1 cellular context compared by ENCODE assay signal in the genomic region with DNA sequence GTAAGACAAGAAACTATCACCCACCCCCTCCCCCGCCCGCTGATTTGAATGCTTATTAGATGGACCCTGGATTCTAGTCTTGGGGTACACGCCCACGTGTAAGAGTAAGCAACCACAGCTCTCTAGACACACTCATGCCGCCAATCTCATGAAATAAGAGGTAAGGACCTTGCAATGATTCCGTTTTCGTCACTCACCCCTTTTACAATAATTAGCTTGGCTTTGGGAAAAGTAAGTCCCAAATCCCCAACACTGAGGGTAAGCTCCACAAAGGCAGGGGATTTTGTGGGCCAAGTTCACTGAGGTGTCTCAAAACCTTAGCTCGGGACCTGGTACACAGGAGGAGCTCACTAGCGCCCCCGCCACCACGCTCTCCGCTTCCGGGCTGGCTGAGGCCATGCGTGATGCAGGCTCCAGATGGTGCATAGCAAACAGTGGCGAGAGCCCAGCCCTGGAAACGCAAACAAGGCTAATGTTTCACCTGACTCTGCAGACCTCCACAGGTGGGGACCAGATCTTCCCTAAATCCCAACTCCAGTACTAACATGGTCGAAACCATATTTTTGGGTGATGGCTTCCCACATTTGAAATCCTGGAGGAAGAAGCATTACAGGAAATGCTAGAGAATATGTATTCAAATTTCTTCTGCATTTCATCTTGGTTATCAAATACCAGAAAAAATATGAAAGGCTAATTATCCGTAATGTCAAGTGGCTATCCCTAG.
TF ChIP-seq lines count a peak whose summit lies in the region.

No MANE protein-coding gene starts in this region.

TF ChIP-seq in GM12878, 131 proteins besides CTCF, POLR2A, EP300 and RAD21 (continued from another document and continues in another):
- TF ChIP-seq, protein P1, sequence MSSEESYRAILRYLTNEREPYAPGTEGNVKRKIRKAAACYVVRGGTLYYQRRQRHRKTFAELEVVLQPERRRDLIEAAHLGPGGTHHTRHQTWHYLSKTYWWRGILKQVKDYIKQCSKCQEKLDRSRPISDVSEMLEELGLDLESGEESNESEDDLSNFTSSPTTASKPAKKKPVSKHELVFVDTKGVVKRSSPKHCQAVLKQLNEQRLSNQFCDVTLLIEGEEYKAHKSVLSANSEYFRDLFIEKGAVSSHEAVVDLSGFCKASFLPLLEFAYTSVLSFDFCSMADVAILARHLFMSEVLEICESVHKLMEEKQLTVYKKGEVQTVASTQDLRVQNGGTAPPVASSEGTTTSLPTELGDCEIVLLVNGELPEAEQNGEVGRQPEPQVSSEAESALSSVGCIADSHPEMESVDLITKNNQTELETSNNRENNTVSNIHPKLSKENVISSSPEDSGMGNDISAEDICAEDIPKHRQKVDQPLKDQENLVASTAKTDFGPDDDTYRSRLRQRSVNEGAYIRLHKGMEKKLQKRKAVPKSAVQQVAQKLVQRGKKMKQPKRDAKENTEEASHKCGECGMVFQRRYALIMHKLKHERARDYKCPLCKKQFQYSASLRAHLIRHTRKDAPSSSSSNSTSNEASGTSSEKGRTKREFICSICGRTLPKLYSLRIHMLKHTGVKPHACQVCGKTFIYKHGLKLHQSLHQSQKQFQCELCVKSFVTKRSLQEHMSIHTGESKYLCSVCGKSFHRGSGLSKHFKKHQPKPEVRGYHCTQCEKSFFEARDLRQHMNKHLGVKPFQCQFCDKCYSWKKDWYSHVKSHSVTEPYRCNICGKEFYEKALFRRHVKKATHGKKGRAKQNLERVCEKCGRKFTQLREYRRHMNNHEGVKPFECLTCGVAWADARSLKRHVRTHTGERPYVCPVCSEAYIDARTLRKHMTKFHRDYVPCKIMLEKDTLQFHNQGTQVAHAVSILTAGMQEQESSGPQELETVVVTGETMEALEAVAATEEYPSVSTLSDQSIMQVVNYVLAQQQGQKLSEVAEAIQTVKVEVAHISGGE (CRISPR knock-in tag; IDR thresholded peaks at IDR 0.05), result no peak
- TF ChIP-seq NKRF (conservative IDR thresholded peaks at IDR 0.05) (peak; percentile 36; the same call in 1 of the 2 replicates), ZNF207 (IDR thresholded peaks at IDR 0.05; ENCODE audit: borderline replicate concordance) (no peak), MTA3 (IDR thresholded peaks at IDR 0.05; ENCODE audit: borderline replicate concordance, low read length) (no peak; the same call in 1 of the 2 replicates), ZNF24 (IDR thresholded peaks at IDR 0.05) (no peak; the same call in 1 of the 2 replicates), ZNF274 (IDR thresholded peaks at IDR 0.05; ENCODE audit: insufficient read depth, insufficient read length) (no peak), WRNIP1 (IDR thresholded peaks at IDR 0.05; ENCODE audit: borderline replicate concordance, low read depth, low read length) (no peak), YBX1 (IDR thresholded peaks at IDR 0.05) (no peak), SMAD5 (IDR thresholded peaks at IDR 0.05; ENCODE audit: low read depth) (0 out of 2 replicates have a peak, but pooled peaks have one; percentile 58), IRF4 (IDR thresholded peaks at IDR 0.05; ENCODE audit: low read depth, low read length) (peak; percentile 74; the same call in 1 of the 2 replicates), FOXM1 (IDR thresholded peaks at IDR 0.05; ENCODE audit: low read depth, low read length) (no peak), SMAD1 (IDR thresholded peaks at IDR 0.05; ENCODE audit: low read depth, partially characterized antibody) (no peak), KLF5 (IDR thresholded peaks at IDR 0.05; ENCODE audit: partially characterized antibody) (peak; percentile 25), MEF2A (IDR thresholded peaks at IDR 0.05; ENCODE audit: insufficient read depth, low read depth, low read length) (no peak), NFYA (IDR thresholded peaks at IDR 0.05; ENCODE audit: borderline replicate concordance, low read depth, low read length) (no peak), CBX3 (IDR thresholded peaks at IDR 0.05; ENCODE audit: borderline replicate concordance, low read depth) (no peak), MXI1 (IDR thresholded peaks at IDR 0.05; ENCODE audit: low read depth, low read length) (peak; percentile 92), EZH2 (IDR thresholded peaks at IDR 0.05; ENCODE audit: borderline replicate concordance, control insufficient read depth, low read depth, low read length) (no peak), HCFC1 (IDR thresholded peaks at IDR 0.05; ENCODE audit: low read length) (no peak), RFX5 (IDR thresholded peaks at IDR 0.05; ENCODE audit: low read depth, low read length) (peak; percentile 42; the same call in 1 of the 2 replicates), TCF7 (IDR thresholded peaks at IDR 0.05; ENCODE audit: borderline replicate concordance) (no peak), RBBP5 (conservative IDR thresholded peaks at IDR 0.05) (no peak), CEBPB (IDR thresholded peaks at IDR 0.05; ENCODE audit: borderline replicate concordance in 1 of 2, low read depth in 2 of 2, low read length in 2 of 2) (no peak), SREBF2 (IDR thresholded peaks at IDR 0.05; ENCODE audit: low read length) (no peak), RCOR1 (conservative IDR thresholded peaks at IDR 0.05; ENCODE audit: low read depth, low read length) (no peak; the same call in 1 of the 2 replicates), IKZF1 (conservative IDR thresholded peaks at IDR 0.05) (peak; percentile 89), CUX1 (IDR thresholded peaks at IDR 0.05; ENCODE audit: insufficient replicate concordance, low read depth, low read length) (no peak), PAX5 (IDR thresholded peaks at IDR 0.05; ENCODE audit: borderline replicate concordance, low read depth, low read length) (peak; percentile 76; the same call in 1 of the 2 replicates), TCF3 (IDR thresholded peaks at IDR 0.05; ENCODE audit: borderline replicate concordance, insufficient read depth, low read depth, low read length) (peak; percentile 81), FOXK2 (IDR thresholded peaks at IDR 0.05) (no peak), SIN3A (IDR thresholded peaks at IDR 0.05; ENCODE audit: low read depth, low read length) (0 out of 2 replicates have a peak, but pooled peaks have one; percentile 82), CREM (IDR thresholded peaks at IDR 0.05; ENCODE audit: low read depth) (peak; percentile 82)
- TF ChIP-seq, protein P2, sequence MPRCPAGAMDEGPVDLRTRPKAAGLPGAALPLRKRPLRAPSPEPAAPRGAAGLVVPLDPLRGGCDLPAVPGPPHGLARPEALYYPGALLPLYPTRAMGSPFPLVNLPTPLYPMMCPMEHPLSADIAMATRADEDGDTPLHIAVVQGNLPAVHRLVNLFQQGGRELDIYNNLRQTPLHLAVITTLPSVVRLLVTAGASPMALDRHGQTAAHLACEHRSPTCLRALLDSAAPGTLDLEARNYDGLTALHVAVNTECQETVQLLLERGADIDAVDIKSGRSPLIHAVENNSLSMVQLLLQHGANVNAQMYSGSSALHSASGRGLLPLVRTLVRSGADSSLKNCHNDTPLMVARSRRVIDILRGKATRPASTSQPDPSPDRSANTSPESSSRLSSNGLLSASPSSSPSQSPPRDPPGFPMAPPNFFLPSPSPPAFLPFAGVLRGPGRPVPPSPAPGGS (IDR thresholded peaks at IDR 0.05; ENCODE audit: borderline replicate concordance, insufficient read depth, low read depth, low read length, poor library complexity, severe bottlenecking), result no peak
- TF ChIP-seq, protein P3, sequence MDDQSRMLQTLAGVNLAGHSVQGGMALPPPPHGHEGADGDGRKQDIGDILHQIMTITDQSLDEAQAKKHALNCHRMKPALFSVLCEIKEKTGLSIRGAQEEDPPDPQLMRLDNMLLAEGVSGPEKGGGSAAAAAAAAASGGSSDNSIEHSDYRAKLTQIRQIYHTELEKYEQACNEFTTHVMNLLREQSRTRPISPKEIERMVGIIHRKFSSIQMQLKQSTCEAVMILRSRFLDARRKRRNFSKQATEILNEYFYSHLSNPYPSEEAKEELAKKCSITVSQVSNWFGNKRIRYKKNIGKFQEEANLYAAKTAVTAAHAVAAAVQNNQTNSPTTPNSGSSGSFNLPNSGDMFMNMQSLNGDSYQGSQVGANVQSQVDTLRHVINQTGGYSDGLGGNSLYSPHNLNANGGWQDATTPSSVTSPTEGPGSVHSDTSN (IDR thresholded peaks at IDR 0.05; ENCODE audit: insufficient replicate concordance, low read depth, low read length), result no peak
- TF ChIP-seq, protein P4, sequence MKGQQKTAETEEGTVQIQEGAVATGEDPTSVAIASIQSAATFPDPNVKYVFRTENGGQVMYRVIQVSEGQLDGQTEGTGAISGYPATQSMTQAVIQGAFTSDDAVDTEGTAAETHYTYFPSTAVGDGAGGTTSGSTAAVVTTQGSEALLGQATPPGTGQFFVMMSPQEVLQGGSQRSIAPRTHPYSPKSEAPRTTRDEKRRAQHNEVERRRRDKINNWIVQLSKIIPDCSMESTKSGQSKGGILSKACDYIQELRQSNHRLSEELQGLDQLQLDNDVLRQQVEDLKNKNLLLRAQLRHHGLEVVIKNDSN (IDR thresholded peaks at IDR 0.05; ENCODE audit: borderline replicate concordance, extremely low read length, insufficient read depth, low read depth, low read length), result no peak
- TF ChIP-seq, protein P5, sequence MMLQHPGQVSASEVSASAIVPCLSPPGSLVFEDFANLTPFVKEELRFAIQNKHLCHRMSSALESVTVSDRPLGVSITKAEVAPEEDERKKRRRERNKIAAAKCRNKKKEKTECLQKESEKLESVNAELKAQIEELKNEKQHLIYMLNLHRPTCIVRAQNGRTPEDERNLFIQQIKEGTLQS (IDR thresholded peaks at IDR 0.05; ENCODE audit: borderline replicate concordance, extremely low read depth, low read depth, low read length), result no peak
- TF ChIP-seq, protein P6, sequence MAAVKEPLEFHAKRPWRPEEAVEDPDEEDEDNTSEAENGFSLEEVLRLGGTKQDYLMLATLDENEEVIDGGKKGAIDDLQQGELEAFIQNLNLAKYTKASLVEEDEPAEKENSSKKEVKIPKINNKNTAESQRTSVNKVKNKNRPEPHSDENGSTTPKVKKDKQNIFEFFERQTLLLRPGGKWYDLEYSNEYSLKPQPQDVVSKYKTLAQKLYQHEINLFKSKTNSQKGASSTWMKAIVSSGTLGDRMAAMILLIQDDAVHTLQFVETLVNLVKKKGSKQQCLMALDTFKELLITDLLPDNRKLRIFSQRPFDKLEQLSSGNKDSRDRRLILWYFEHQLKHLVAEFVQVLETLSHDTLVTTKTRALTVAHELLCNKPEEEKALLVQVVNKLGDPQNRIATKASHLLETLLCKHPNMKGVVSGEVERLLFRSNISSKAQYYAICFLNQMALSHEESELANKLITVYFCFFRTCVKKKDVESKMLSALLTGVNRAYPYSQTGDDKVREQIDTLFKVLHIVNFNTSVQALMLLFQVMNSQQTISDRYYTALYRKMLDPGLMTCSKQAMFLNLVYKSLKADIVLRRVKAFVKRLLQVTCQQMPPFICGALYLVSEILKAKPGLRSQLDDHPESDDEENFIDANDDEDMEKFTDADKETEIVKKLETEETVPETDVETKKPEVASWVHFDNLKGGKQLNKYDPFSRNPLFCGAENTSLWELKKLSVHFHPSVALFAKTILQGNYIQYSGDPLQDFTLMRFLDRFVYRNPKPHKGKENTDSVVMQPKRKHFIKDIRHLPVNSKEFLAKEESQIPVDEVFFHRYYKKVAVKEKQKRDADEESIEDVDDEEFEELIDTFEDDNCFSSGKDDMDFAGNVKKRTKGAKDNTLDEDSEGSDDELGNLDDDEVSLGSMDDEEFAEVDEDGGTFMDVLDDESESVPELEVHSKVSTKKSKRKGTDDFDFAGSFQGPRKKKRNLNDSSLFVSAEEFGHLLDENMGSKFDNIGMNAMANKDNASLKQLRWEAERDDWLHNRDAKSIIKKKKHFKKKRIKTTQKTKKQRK (IDR thresholded peaks at IDR 0.05; ENCODE audit: low read depth, low read length), result no peak
